ENCODE assay signal across 26 cellular contexts in the genomic region with DNA sequence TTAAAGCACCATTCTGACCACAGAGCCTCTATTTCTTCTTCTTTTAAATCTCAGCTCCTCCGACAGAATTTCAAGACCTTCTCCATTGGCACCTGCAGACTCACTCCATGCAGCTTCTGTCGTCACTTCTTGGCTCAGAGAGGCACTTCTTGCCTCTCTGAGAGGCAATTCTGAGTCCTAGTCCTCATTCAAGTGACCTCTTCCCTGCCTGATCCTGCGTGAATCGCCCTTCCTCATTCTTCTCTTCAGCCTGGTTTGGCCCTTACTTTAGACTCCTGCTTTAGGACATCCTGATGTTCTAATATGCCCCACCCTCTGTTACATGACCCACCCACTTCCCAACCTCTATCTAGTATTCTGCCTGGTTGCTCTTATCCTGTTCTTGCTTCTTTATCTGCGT. TPM values are rescaled to one million over a fixed set of nuclear protein-coding genes. Genes with fewer than 3 reads are reported as not detected.
"Had no signal": no experiment of that assay in that cellular context is flagged by ENCODE, and none has a peak within 500 bp of the region (broad histone marks: within the 10 kb centered on the region; RNA-seq: fewer than 3 reads in every experiment).

No MANE protein-coding gene starts in this region.

- H3K27ac ChIP-seq: heart left ventricle, tibial artery had no signal

- H3K4me3 Mint-ChIP-seq: natural killer cell, neural crest cell had no signal

- H3K4me1 ChIP-seq: heart left ventricle, tibial artery had no signal

- H3K36me3 ChIP-seq: heart left ventricle, tibial artery had no signal

- H3K4me3 ChIP-seq: dorsolateral prefrontal cortex, heart left ventricle, mucosa of descending colon, skin epidermis, tibial artery had no signal

- H3K9me3 ChIP-seq: heart left ventricle, mucosa of descending colon, tibial artery had no signal

- ATAC-seq: esophagus mucosa, heart left ventricle, left colon, mucosa of descending colon, natural killer cell, sciatic nerve had no signal

- H3K4me1 Mint-ChIP-seq: natural killer cell, neural crest cell had no signal

- H3K9me3 Mint-ChIP-seq: natural killer cell, neural crest cell had no signal

- H3K27ac Mint-ChIP-seq: natural killer cell had no signal

- H3K36me3 Mint-ChIP-seq: natural killer cell had no signal

- DNase-seq: cortex of kidney; dorsolateral prefrontal cortex; effector CD8-positive, alpha-beta T cell; heart left ventricle; hippocampal formation; left colon; mucosa of descending colon; natural killer cell; posterior cingulate gyrus; stimulated activated CD4-positive, alpha-beta T cell treated with anti-CD3 and anti-CD28 coated beads, Interleukin-12 subunit alpha, Interleukin-12 subunit beta, amount 100 ng/mL, for 4 hours; stimulated activated naive CD4-positive, alpha-beta T cell treated with Interleukin-2 at 50 U/mL for 16 hours; tibial artery had no signal

RNA-seq across cellular contexts. Expression of gene CISTR, which starts 55.5 kb away (rescaled TPM):
- total RNA-seq: chondrocyte, esophagus mucosa, fibroblast of lung, frontal cortex, glomerular endothelial cell, kidney epithelial cell, left colon, liver, mammary epithelial cell, mucosa of descending colon, natural killer cell, osteocyte, pulmonary artery endothelial cell, sciatic nerve, ureter had no signal
